Comparison of ENCODE assay signal across 8 cellular contexts in genomic region chr5:126354012-126354856, GRCh38.
DNase-seq lines count a peak whose midpoint lies in the region; ATAC-seq and TF ChIP-seq lines count a peak whose summit lies in the region.

No MANE protein-coding gene starts in this region.

- H3K4me1 ChIP-seq in CD4-positive, alpha-beta memory T cell (ENCODE audit: insufficient read depth, low read length), result peaks cover 4% of the 10 kb centered on the region
- H3K4me1 ChIP-seq in left ventricle myocardium inferior, result peaks cover 7% of the 10 kb centered on the region

- no peaks in the 10 kb centered on the region for H3K9me3 Mint-ChIP-seq in CD4-positive, alpha-beta memory T cell

- H3K4me1 Mint-ChIP-seq in CD4-positive, alpha-beta memory T cell, result peaks cover 4 to 12% (median 5%) of the 10 kb centered on the region in 4 donors

- H3K4me3 ChIP-seq in CD4-positive, alpha-beta memory T cell (ENCODE audit: low read length in 2 of 2), result no peak overlapping the region
- H3K4me3 ChIP-seq in left ventricle myocardium inferior (peak overlapping the region; percentile 44), skeletal muscle cell (ENCODE audit: low read depth, low read length) (peak overlapping the region; percentile 29)

- H3K27ac Mint-ChIP-seq in CD4-positive, alpha-beta memory T cell, result peak overlapping the region in 4 of 7 donors; percentile 7 to 65 (median 50)

- H3K36me3 ChIP-seq in CD4-positive, alpha-beta memory T cell (ENCODE audit: insufficient read depth, low read length), result no peaks in the 10 kb centered on the region
- H3K36me3 ChIP-seq in left ventricle myocardium inferior, result no peaks in the 10 kb centered on the region

- ATAC-seq in GM18498 (IDR thresholded peaks at IDR 0.05; ENCODE audit: unreplicated experiment) (no peak), HG03469 (IDR thresholded peaks at IDR 0.05; ENCODE audit: unreplicated experiment) (no peak)

- no peaks in the 10 kb centered on the region for H3K36me3 Mint-ChIP-seq in CD4-positive, alpha-beta memory T cell

- intact Hi-C loops in CD4-positive, alpha-beta memory T cell (cut with micrococcal nuclease), result loop anchor here (1.0 to 2.0 kb wide), 5 partner anchors 15 to 247 kb away; partner anchors contain the start of gene GRAMD2B
- intact Hi-C loops in left ventricle myocardium inferior (cut with micrococcal nuclease), result loop anchor here (2.0 kb wide), 1 partner anchor 185 kb away; no protein-coding TSS in a partner anchor

- no peaks in the 10 kb centered on the region for H3K27me3 ChIP-seq in CD4-positive, alpha-beta memory T cell (ENCODE audit: insufficient read depth, low read length)
- no peaks in the 10 kb centered on the region for H3K27me3 ChIP-seq in left ventricle myocardium inferior (ENCODE audit: low read depth)

- TF ChIP-seq CTCF in GM20000 (IDR thresholded peaks at IDR 0.05; ENCODE audit: extremely low read depth, missing control alignments) (peak; percentile 27), left ventricle myocardium inferior (IDR thresholded peaks at IDR 0.05; ENCODE audit: borderline replicate concordance) (peak; percentile 71)

- H3K9me3 ChIP-seq in CD4-positive, alpha-beta memory T cell (ENCODE audit: control insufficient read depth in 1 of 2, low read length in 2 of 2), result no peaks in the 10 kb centered on the region
- no peaks in the 10 kb centered on the region for H3K9me3 ChIP-seq in left ventricle myocardium inferior (replicated peaks)

- POLR2A ChIA-PET in CD4-positive, alpha-beta memory T cell (lab: Charles Lee; ENCODE audit: partially characterized antibody), result no interaction called here

- peak in 4 of 5 donors; percentile 48 to 51 (median 50) for DNase-seq in CD4-positive, alpha-beta memory T cell
- peak; percentile 54 for DNase-seq in GM20000 (ENCODE audit: low spot score)
- DNase-seq in NCI-H345 (lab: John Stamatoyannopoulos, UW), result peak; percentile 41
- no peak for DNase-seq in left ventricle myocardium inferior
- peak; percentile 85 for DNase-seq in skeletal muscle cell (ENCODE audit: low read depth)

- CTCF ChIA-PET in CD4-positive, alpha-beta memory T cell (lab: Charles Lee; ENCODE audit: partially characterized antibody), result interaction anchor here (0.5 to 8.6 kb wide), 15 partner anchors 9 to 254 kb away, joined by 3 to 114 read pairs (median 4); partner anchors contain the start of gene GRAMD2B

- H3K27me3 Mint-ChIP-seq in CD4-positive, alpha-beta memory T cell, result peaks cover 7 to 8% of the 10 kb centered on the region in 2 donors

- no peak overlapping the region for H3K27ac ChIP-seq in CD4-positive, alpha-beta memory T cell (ENCODE audit: low read depth, low read length)
- peak overlapping the region; percentile 57 for H3K27ac ChIP-seq in angular gyrus (ENCODE audit: low read depth, low read length)
- peak overlapping the region; percentile 61 for H3K27ac ChIP-seq in left ventricle myocardium inferior (replicated peaks)

- H3K4me3 Mint-ChIP-seq in CD4-positive, alpha-beta memory T cell, result peak overlapping the region in 6 of 8 donors; percentile 27 to 68 (median 64)

Comparison
In these comparisons a context has a peak if more than half of its experiments do, and no peak if none do; other contexts are left out.
1. H3K4me3 ChIP-seq: peak in left ventricle myocardium inferior (single experiment) and skeletal muscle cell (single experiment); none in CD4-positive, alpha-beta memory T cell (0 of 2).